1 cellular context compared by ENCODE assay signal in the genomic region with DNA sequence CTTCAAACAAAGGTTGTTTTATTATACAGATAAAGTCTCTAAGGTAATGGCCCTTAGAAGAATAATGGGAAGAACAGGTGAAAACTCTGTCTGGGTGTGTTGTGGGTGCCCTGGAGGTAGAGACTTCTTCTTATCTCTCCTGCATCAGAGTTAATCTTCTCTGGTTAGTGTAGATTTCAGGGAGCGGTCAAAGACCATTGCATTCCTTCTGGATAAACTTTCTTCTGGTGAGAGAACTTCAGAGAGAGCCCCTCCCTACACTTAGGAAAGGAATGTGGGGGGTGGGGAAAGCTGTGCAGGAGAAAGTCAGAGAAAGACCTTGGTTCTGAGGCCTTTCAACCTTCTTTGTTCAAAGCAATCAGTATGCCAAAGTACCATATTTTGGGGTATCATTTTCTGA.
TF ChIP-seq lines count a peak whose summit lies in the region.

No MANE protein-coding gene starts in this region.

TF ChIP-seq in GM23338, 12 proteins besides CTCF, POLR2A, EP300 and RAD21:
- peak; percentile 93 for TF ChIP-seq ZNF462 (CRISPR knock-in tag; IDR thresholded peaks at IDR 0.05)
- no peak for TF ChIP-seq STAT1 (IDR thresholded peaks at IDR 0.05; ENCODE audit: unreplicated experiment)
